ENCODE assay signal across 1 cellular context in the genomic region with DNA sequence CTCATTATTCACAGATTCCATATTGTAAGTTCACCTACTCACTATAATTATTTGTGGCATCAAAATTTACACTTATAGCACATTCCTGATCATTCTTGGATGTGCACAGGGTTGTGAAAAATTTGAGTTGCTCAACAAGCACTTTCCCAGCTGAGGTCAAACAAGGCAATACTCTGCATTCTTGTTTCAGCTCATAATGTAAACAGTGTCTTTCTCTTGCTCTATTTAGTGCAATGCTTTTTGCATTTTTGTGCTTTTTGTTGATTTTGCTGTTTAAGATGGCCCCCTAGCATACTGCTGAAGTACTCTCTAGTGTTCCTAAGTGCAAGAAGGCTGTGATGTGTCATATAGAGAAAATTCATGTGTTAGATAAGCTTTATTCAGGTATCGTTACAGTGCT.
TF ChIP-seq lines count a peak whose summit lies in the region.

No MANE protein-coding gene starts in this region.

TF ChIP-seq in K562, 482 proteins besides CTCF, POLR2A, EP300 and RAD21 (continued from another document):
- no peak for TF ChIP-seq SRSF1 (IDR thresholded peaks at IDR 0.05; ENCODE audit: low read depth, low read length)
- TF ChIP-seq SAFB (IDR thresholded peaks at IDR 0.05; ENCODE audit: borderline replicate concordance, low read depth, low read length) = no peak
- TF ChIP-seq, protein P1, sequence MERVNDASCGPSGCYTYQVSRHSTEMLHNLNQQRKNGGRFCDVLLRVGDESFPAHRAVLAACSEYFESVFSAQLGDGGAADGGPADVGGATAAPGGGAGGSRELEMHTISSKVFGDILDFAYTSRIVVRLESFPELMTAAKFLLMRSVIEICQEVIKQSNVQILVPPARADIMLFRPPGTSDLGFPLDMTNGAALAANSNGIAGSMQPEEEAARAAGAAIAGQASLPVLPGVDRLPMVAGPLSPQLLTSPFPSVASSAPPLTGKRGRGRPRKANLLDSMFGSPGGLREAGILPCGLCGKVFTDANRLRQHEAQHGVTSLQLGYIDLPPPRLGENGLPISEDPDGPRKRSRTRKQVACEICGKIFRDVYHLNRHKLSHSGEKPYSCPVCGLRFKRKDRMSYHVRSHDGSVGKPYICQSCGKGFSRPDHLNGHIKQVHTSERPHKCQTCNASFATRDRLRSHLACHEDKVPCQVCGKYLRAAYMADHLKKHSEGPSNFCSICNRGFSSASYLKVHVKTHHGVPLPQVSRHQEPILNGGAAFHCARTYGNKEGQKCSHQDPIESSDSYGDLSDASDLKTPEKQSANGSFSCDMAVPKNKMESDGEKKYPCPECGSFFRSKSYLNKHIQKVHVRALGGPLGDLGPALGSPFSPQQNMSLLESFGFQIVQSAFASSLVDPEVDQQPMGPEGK (CRISPR knock-in tag; IDR thresholded peaks at IDR 0.05; ENCODE audit: borderline replicate concordance) = no peak
- no peak for TF ChIP-seq TBP (optimal IDR thresholded peaks at IDR 0.05; ENCODE audit: low read depth, low read length)
- TF ChIP-seq, protein P2, sequence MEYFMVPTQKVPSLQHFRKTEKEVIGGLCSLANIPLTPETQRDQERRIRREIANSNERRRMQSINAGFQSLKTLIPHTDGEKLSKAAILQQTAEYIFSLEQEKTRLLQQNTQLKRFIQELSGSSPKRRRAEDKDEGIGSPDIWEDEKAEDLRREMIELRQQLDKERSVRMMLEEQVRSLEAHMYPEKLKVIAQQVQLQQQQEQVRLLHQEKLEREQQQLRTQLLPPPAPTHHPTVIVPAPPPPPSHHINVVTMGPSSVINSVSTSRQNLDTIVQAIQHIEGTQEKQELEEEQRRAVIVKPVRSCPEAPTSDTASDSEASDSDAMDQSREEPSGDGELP (CRISPR knock-in tag; IDR thresholded peaks at IDR 0.05; ENCODE audit: borderline replicate concordance) = no peak
- no peak for TF ChIP-seq SNIP1 (IDR thresholded peaks at IDR 0.05; ENCODE audit: low read depth)
- no peak for TF ChIP-seq RBM34 (IDR thresholded peaks at IDR 0.05; ENCODE audit: borderline replicate concordance, insufficient read depth, low read length)
- TF ChIP-seq MNT (conservative IDR thresholded peaks at IDR 0.05) = no peak
